ENCODE assay signal across 14 cellular contexts in the genomic region with DNA sequence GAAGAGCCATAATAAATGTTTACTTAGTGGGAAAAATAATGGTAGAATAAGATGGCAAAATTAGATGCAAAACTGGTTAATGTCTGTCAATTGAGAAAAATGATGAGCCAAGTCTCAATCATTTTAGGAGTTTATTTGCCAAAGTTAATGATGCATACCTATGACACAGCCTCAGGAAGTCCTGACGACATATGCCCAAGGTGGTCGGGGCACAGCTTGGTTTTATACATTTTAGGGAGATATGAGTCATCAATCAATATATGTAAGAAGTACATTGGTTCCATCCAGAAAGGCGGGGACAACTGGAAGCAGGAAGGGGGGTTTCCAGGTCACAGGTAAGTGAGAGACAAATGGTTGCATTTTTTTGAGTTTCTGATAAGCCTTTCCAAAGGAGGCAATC. TPM values are rescaled to one million over a fixed set of nuclear protein-coding genes. Genes with fewer than 3 reads are reported as not detected.
DNase-seq lines count a peak whose midpoint lies in the region; ATAC-seq, FAIRE-seq and TF ChIP-seq lines count a peak whose summit lies in the region.
"Had no signal": no experiment of that assay in that cellular context is flagged by ENCODE, and none has a peak within 500 bp of the region (broad histone marks: within the 10 kb centered on the region; RNA-seq: fewer than 3 reads in every experiment).

No MANE protein-coding gene starts in this region.

- no peak overlapping the region for H3K9ac ChIP-seq in K562 (ENCODE audit: insufficient read depth in 1 of 2, low read depth in 2 of 2, low read length in 2 of 2)

- no peaks in the 10 kb centered on the region for H3K27me3 ChIP-seq in K562 (ENCODE audit: control insufficient read depth in 2 of 2, insufficient read depth in 2 of 2, low read length in 2 of 2)
- H3K27me3 ChIP-seq in gastrocnemius medialis, result no peaks in the 10 kb centered on the region
- H3K27me3 ChIP-seq: foreskin keratinocyte, upper lobe of left lung had no signal

- WGBS in K562 (ENCODE audit: insufficient coverage, low coverage, missing lambda C conversion rate), result 67% methylated on average over 3 of the region's 3 CpGs

- in situ Hi-C loops in K562 (cut with MboI) (no loop called here), gastrocnemius medialis (cut with MboI; ENCODE audit: low sequenced_read_pairs in 4 of 4) (no loop called here)

- CTCF ChIA-PET in K562 (lab: Yijun Ruan, JAX; ENCODE audit: low intra/inter-chr PET ratio), result no interaction called here

- TF ChIP-seq CTCF in K562 (IDR thresholded peaks at IDR 0.05 in 2 of 3, conservative IDR thresholded peaks at IDR 0.05 in 1 of 3; ENCODE audit: insufficient read depth in 2 of 3, low read depth in 1 of 3, low read length in 3 of 3), result no peak
- no peak for TF ChIP-seq CTCF in gastrocnemius medialis (IDR thresholded peaks at IDR 0.05 in 4 of 5, conservative IDR thresholded peaks at IDR 0.05 in 1 of 5)

- BruUV-seq in K562 (replicated peaks; lab: Mats Ljungman, UMichigan), result no TSS peak

- no peak overlapping the region for H3K4me2 ChIP-seq in K562 (ENCODE audit: insufficient read depth, low read length)

- H4K20me1 ChIP-seq in K562 (replicated peaks; ENCODE audit: control insufficient read depth, insufficient read depth, low read length), result no peaks in the 10 kb centered on the region

- no peak for TF ChIP-seq RAD21 in K562 (CRISPR knock-in tag; conservative IDR thresholded peaks at IDR 0.05 in 1 of 2, IDR thresholded peaks at IDR 0.05 in 1 of 2)

- H3K79me2 ChIP-seq in K562 (ENCODE audit: control insufficient read depth, insufficient read depth, low read length), result no peaks in the 10 kb centered on the region

- H3K4me3 ChIP-seq in K562 (no peak overlapping the region), gastrocnemius medialis (no peak overlapping the region)
- H3K4me3 ChIP-seq: upper lobe of left lung had no signal

- H3K4me1 ChIP-seq in K562 (replicated peaks in 1 of 2; ENCODE audit: control insufficient read depth in 2 of 2, insufficient read depth in 2 of 2, low read length in 2 of 2) (peaks cover 25 to 82% of the 10 kb centered on the region in 2 experiments), gastrocnemius medialis (peaks cover 28 to 37% of the 10 kb centered on the region in 2 donors)

- intact Hi-C loops in K562 (cut with micrococcal nuclease) (no loop called here), gastrocnemius medialis (cut with DNase I; ENCODE audit: low total_unique reads) (loop anchor here (5.0 kb wide), 3 partner anchors 55 to 440 kb away; no protein-coding TSS in a partner anchor)

- no peak overlapping the region for H2AFZ ChIP-seq in K562 (ENCODE audit: low read depth, low read length)

- FAIRE-seq in K562 (lab: Jason Lieb, UNC), result no peak

- H3K9me3 ChIP-seq in K562 (replicated peaks; ENCODE audit: control insufficient read depth, insufficient read depth, low read depth, low read length), result no peaks in the 10 kb centered on the region
- H3K9me3 ChIP-seq in gastrocnemius medialis, result no peaks in the 10 kb centered on the region
- H3K9me3 ChIP-seq: upper lobe of left lung had no signal

- no peak for TF ChIP-seq POLR2A in K562 (conservative IDR thresholded peaks at IDR 0.05)
- TF ChIP-seq POLR2A in gastrocnemius medialis (IDR thresholded peaks at IDR 0.05), result no peak

- H3K9me1 ChIP-seq in K562 (ENCODE audit: control insufficient read depth, insufficient read depth, low read length), result no peaks in the 10 kb centered on the region

- POLR2A ChIA-PET in K562 (lab: Yijun Ruan, JAX), result interaction anchor here (1.1 to 1.3 kb wide), 3 partner anchors 15 to 119 kb away, joined by 3 to 4 read pairs (median 4); no protein-coding TSS in a partner anchor

- peak; percentile 67 for DNase-seq in activated effector memory CD4-positive, alpha-beta T cell treated with anti-CD3 and anti-CD28 coated beads, Interleukin-2, amount 50 U/mL, for 16 hours
- no peak for DNase-seq in activated effector memory CD4-positive, alpha-beta T cell treated with Interleukin-2 at 50 U/mL for 16 hours
- DNase-seq in HT1080 (ENCODE audit: low read depth) (peak; percentile 51), K562 (ENCODE audit: extremely low read depth in 1 of 4, low spot score in 3 of 4) (no peak), gastrocnemius medialis (no peak), GF-D8 (lab: John Stamatoyannopoulos, UW) (no peak), Kasumi-1 (lab: John Stamatoyannopoulos, UW) (no peak)
- DNase-seq: foreskin keratinocyte, MM.1S, NCI-H2029 treated with DMSO at 0.1 percent for 48 hours, NCI-H748 treated with DMSO at 0.1 percent for 48 hours, upper lobe of left lung had no signal

- TF ChIP-seq EP300 in K562 (IDR thresholded peaks at IDR 0.05; ENCODE audit: low read length), result no peak

- no peak for ATAC-seq in K562
- ATAC-seq in gastrocnemius medialis, result no peak
- ATAC-seq in HG03139 (IDR thresholded peaks at IDR 0.05; ENCODE audit: unreplicated experiment), result no peak
- ATAC-seq: foreskin keratinocyte; natural killer cell treated with Interleukin-12 subunit alpha and Interleukin-12 subunit beta and Interleukin-15 and Interleukin-18, amount 100 ng/mL, for 72 hours had no signal

- H3K36me3 ChIP-seq in K562 (ENCODE audit: control insufficient read depth, insufficient read depth, low read length) (no peaks in the 10 kb centered on the region), gastrocnemius medialis (no peaks in the 10 kb centered on the region)
- H3K36me3 ChIP-seq: upper lobe of left lung had no signal

- H3K27ac ChIP-seq in K562 (ENCODE audit: extremely low read depth, low read depth, low read length) (no peak overlapping the region), gastrocnemius medialis (peak overlapping the region; percentile 69 to 86 (median 74))
- H3K27ac ChIP-seq: foreskin keratinocyte had no signal

TF ChIP-seq in K562, 482 proteins besides CTCF, POLR2A, EP300 and RAD21 (continues in another document):
- TF ChIP-seq, protein P1, sequence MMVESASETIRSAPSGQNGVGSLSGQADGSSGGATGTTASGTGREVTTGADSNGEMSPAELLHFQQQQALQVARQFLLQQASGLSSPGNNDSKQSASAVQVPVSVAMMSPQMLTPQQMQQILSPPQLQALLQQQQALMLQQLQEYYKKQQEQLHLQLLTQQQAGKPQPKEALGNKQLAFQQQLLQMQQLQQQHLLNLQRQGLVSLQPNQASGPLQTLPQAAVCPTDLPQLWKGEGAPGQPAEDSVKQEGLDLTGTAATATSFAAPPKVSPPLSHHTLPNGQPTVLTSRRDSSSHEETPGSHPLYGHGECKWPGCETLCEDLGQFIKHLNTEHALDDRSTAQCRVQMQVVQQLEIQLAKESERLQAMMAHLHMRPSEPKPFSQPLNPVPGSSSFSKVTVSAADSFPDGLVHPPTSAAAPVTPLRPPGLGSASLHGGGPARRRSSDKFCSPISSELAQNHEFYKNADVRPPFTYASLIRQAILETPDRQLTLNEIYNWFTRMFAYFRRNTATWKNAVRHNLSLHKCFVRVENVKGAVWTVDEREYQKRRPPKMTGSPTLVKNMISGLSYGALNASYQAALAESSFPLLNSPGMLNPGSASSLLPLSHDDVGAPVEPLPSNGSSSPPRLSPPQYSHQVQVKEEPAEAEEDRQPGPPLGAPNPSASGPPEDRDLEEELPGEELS (CRISPR knock-in tag; IDR thresholded peaks at IDR 0.05; ENCODE audit: borderline replicate concordance), result no peak
- TF ChIP-seq, protein P2, sequence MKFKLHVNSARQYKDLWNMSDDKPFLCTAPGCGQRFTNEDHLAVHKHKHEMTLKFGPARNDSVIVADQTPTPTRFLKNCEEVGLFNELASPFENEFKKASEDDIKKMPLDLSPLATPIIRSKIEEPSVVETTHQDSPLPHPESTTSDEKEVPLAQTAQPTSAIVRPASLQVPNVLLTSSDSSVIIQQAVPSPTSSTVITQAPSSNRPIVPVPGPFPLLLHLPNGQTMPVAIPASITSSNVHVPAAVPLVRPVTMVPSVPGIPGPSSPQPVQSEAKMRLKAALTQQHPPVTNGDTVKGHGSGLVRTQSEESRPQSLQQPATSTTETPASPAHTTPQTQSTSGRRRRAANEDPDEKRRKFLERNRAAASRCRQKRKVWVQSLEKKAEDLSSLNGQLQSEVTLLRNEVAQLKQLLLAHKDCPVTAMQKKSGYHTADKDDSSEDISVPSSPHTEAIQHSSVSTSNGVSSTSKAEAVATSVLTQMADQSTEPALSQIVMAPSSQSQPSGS (CRISPR knock-in tag; IDR thresholded peaks at IDR 0.05), result no peak
- TF ChIP-seq, protein P3, sequence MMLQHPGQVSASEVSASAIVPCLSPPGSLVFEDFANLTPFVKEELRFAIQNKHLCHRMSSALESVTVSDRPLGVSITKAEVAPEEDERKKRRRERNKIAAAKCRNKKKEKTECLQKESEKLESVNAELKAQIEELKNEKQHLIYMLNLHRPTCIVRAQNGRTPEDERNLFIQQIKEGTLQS (IDR thresholded peaks at IDR 0.05), result peak; percentile 74
- TF ChIP-seq, protein P3 (CRISPR knock-in tag; conservative IDR thresholded peaks at IDR 0.05), result no peak
- peak; percentile 23; the same call in 1 of the 2 replicates for TF ChIP-seq BRD4 (IDR thresholded peaks at IDR 0.05)

RNA-seq across cellular contexts. Expression of a gene that starts 31.5 kb away (rescaled TPM):
- total RNA-seq in HT1080 (2014; rRNA removed; shearing (Covaris generic)), result not detected in 2 replicates
- not detected in 2 replicates for polyA plus RNA-seq in HT1080 (2015; cell fraction: cytosol; rRNA removed)
- polyA plus RNA-seq in HT1080 (2015; cell fraction: nucleus; rRNA removed), result 0.62 TPM in 1 of 2 replicates, not detected in the other
- not detected in 2 replicates for total RNA-seq in K562 (2011; cell fraction: chromatin; rRNA removed; ENCODE audit: low replicate concordance)
- total RNA-seq in K562 (2011; cell fraction: nucleolus; rRNA removed), result 0.33 TPM in 1 of 2 replicates, not detected in the other
- not detected in 2 replicates for total RNA-seq in K562 (2011; cell fraction: nucleoplasm; rRNA removed)
- 0.33 TPM in 1 of 2 replicates, not detected in the other for total RNA-seq in K562 (2014; rRNA removed)
- total RNA-seq in K562 (2014; rRNA removed; fragmentation: Illumina TruSeq; extraction: Trizol), result not detected in 2 replicates
- not detected in 2 replicates for total RNA-seq in K562 (2015; rRNA removed; fragmentation: Illumina TruSeq; extraction: Trizol)
- total RNA-seq in K562 (2021), result not detected in 2 replicates
- polyA plus RNA-seq in K562 (2011; rRNA removed), result 0.19 TPM in 1 of 2 replicates, not detected in the other
- polyA plus RNA-seq in K562 (2011; cell fraction: cytosol; rRNA removed), result 0.27 TPM in 1 of 2 replicates, not detected in the other
- 0.41 and 0.52 TPM in 2 replicates for polyA plus RNA-seq in K562 (2011; cell fraction: nucleus; rRNA removed)
- polyA plus RNA-seq in K562 (2012), result 0.19 TPM in 1 of 2 replicates, not detected in the other
- not detected in 2 replicates for polyA plus RNA-seq in K562 (2014; fragmentation: Illumina TruSeq; extraction: Trizol)
- not detected for polyA plus RNA-seq in K562 (2014; fragmentation: Nextera tagmentation; extraction: Ambion mirVana)
- not detected in 2 replicates for polyA plus RNA-seq in K562 (2014; rRNA removed)
- not detected in 2 replicates for polyA minus RNA-seq in K562 (2011; rRNA and poly(A)+ RNA removed)
- polyA minus RNA-seq in K562 (2011; cell fraction: cytosol; rRNA and poly(A)+ RNA removed), result not detected in 2 replicates
- polyA minus RNA-seq in K562 (2011; cell fraction: nucleus; rRNA and poly(A)+ RNA removed), result 0.54 TPM in 1 of 2 replicates, not detected in the other
- total RNA-seq in gastrocnemius medialis, result 10 to 100 TPM; 14.5 to 23.4 (median 20.7) TPM
- total RNA-seq: foreskin keratinocyte; natural killer cell treated with Interleukin-12 subunit alpha and Interleukin-12 subunit beta and Interleukin-15 and Interleukin-18, amount 100 ng/mL, for 72 hours had no signal
- polyA plus RNA-seq: foreskin keratinocyte had no signal

Comparison
In these comparisons a context has a peak if more than half of its experiments do, and no peak if none do; other contexts are left out.
1. DNase-seq: peak in activated effector memory CD4-positive, alpha-beta T cell treated with anti-CD3 and anti-CD28 coated beads, Interleukin-2, amount 50 U/mL, for 16 hours (single experiment) and HT1080 (single experiment); none in activated effector memory CD4-positive, alpha-beta T cell treated with Interleukin-2 at 50 U/mL for 16 hours (single experiment), K562 (0 of 4), gastrocnemius medialis (0 of 2), GF-D8 (single experiment) and Kasumi-1 (0 of 2).
2. RNA of a gene that starts 31.5 kb away (total RNA-seq): 14.5 to 23.4 TPM in gastrocnemius medialis; 0.33 TPM in K562 and not detected in HT1080; every median in the first group is over 10 times any median in the second.